In the genomic region with DNA sequence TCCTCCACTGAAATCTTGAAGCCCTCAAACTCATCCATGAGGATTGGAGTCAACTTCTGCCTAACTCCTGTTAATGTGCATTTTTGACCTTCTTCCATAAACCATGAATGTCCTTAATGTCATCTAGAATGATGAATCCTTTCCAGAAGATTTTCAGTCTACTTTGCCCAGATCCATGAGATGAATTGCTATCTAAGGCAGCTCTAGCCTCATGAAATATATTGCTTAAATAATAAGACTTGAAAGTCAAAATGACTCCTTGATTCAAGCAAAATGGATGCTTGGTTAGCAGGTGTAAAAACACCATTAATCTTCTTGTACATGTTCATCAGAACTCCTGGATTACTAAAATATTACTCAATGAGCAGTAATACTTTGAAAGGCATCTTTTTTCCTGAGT, we compare ENCODE assay signal across 22 cellular contexts.
DNase-seq lines count a peak whose midpoint lies in the region; FAIRE-seq and TF ChIP-seq lines count a peak whose summit lies in the region.
"Had no signal": no experiment of that assay in that cellular context is flagged by ENCODE, and none has a peak within 500 bp of the region (broad histone marks: within the 10 kb centered on the region; RNA-seq: fewer than 3 reads in every experiment).

No MANE protein-coding gene starts in this region.

- H3K9me3 Mint-ChIP-seq in astrocyte (ENCODE audit: unreplicated experiment), result no peaks in the 10 kb centered on the region
- peaks cover 5% of the 10 kb centered on the region for H3K9me3 Mint-ChIP-seq in nephron
- H3K9me3 Mint-ChIP-seq: CD4-positive, alpha-beta T cell; CD8-positive, alpha-beta T cell had no signal

- peak; percentile 83 for DNase-seq in AG10803 (ENCODE audit: low read depth)
- peak; percentile 74 for DNase-seq in astrocyte (ENCODE audit: low read depth)
- DNase-seq in GM20000 (ENCODE audit: low spot score), result no peak
- DNase-seq in left ventricle myocardium inferior, result no peak
- DNase-seq in AG20443 (ENCODE audit: low spot score), result no peak
- DNase-seq: AML-193; Caco-2; Calu3; CD4-positive, alpha-beta T cell; CD8-positive, alpha-beta T cell; DMS79 treated with DMSO at 0.1 percent for 48 hours; GF-D8 had no signal

- H3K4me1 Mint-ChIP-seq in astrocyte (ENCODE audit: low read depth, unreplicated experiment), result peaks cover 13% of the 10 kb centered on the region
- peaks cover 13% of the 10 kb centered on the region for H3K4me1 Mint-ChIP-seq in nephron
- H3K4me1 Mint-ChIP-seq: B cell had no signal

- H3K79me2 ChIP-seq in astrocyte (ENCODE audit: insufficient read depth, low read length), result no peaks in the 10 kb centered on the region

- peaks cover 5% of the 10 kb centered on the region for H3K4me1 ChIP-seq in astrocyte (ENCODE audit: insufficient read depth, low read length)
- H3K4me1 ChIP-seq in left ventricle myocardium inferior, result no peaks in the 10 kb centered on the region
- H3K4me1 ChIP-seq: Caco-2 had no signal

- no peak overlapping the region for H2AFZ ChIP-seq in astrocyte (ENCODE audit: low read depth, low read length)

- H3K4me2 ChIP-seq in astrocyte (ENCODE audit: low read length), result no peak overlapping the region
- H3K4me2 ChIP-seq: A549; BLaER1 treated with 17β-estradiol and CSF1 and Interleukin-3, amounts not matched to agents 10 nM and 100 nM had no signal

- FAIRE-seq in astrocyte (lab: Jason Lieb, UNC), result peak; percentile 13
- FAIRE-seq: A549, D721Med, G401.6, GM12891, GM18507 had no signal

- no peak overlapping the region for H3K27ac Mint-ChIP-seq in astrocyte (ENCODE audit: unreplicated experiment)
- peak overlapping the region in 2 of 3 experiments; percentile 11 to 17 for H3K27ac Mint-ChIP-seq in nephron
- H3K27ac Mint-ChIP-seq: B cell; CD4-positive, alpha-beta T cell; CD8-positive, alpha-beta T cell had no signal

- no peaks in the 10 kb centered on the region for H3K9me3 ChIP-seq in astrocyte (ENCODE audit: insufficient read depth, low read depth, low read length)
- no peaks in the 10 kb centered on the region for H3K9me3 ChIP-seq in left ventricle myocardium inferior (replicated peaks)
- H3K9me3 ChIP-seq: A549; BLaER1 treated with 17β-estradiol and CSF1 and Interleukin-3, amounts not matched to agents 10 nM and 100 nM; Caco-2 had no signal

- no peak overlapping the region for H3K4me3 ChIP-seq in AG10803 (ENCODE audit: low read length)
- no peak overlapping the region for H3K4me3 ChIP-seq in astrocyte (ENCODE audit: insufficient read depth, low read depth, low read length)
- no peak overlapping the region for H3K4me3 ChIP-seq in left ventricle myocardium inferior
- H3K4me3 ChIP-seq: A549; BLaER1 treated with 17β-estradiol and CSF1 and Interleukin-3, amounts not matched to agents 10 nM and 100 nM had no signal

- H3K27ac ChIP-seq in astrocyte (ENCODE audit: low read depth, low read length), result no peak overlapping the region
- H3K27ac ChIP-seq in left ventricle myocardium inferior (replicated peaks), result no peak overlapping the region
- H3K27ac ChIP-seq: 22Rv1; A549; BLaER1 treated with 17β-estradiol and CSF1 and Interleukin-3, amounts not matched to agents 10 nM and 100 nM; C4-2B had no signal

- H3K4me3 Mint-ChIP-seq in astrocyte (ENCODE audit: unreplicated experiment), result no peak overlapping the region
- no peak overlapping the region for H3K4me3 Mint-ChIP-seq in nephron
- H3K4me3 Mint-ChIP-seq: B cell; CD4-positive, alpha-beta T cell; CD8-positive, alpha-beta T cell had no signal

- no peak overlapping the region for H3K9ac ChIP-seq in astrocyte (ENCODE audit: low read length)
- H3K9ac ChIP-seq: BLaER1 treated with 17β-estradiol and CSF1 and Interleukin-3, amounts not matched to agents 10 nM and 100 nM had no signal

- H3K36me3 ChIP-seq in astrocyte (ENCODE audit: insufficient read depth, low read length), result no peaks in the 10 kb centered on the region
- H3K36me3 ChIP-seq in left ventricle myocardium inferior, result no peaks in the 10 kb centered on the region
- H3K36me3 ChIP-seq: BLaER1 treated with 17β-estradiol and CSF1 and Interleukin-3, amounts not matched to agents 10 nM and 100 nM had no signal

- H4K20me1 ChIP-seq in astrocyte (ENCODE audit: insufficient read depth, low read length), result no peaks in the 10 kb centered on the region
- H4K20me1 ChIP-seq: BLaER1 treated with 17β-estradiol and CSF1 and Interleukin-3, amounts not matched to agents 10 nM and 100 nM had no signal

- intact Hi-C loops in left ventricle myocardium inferior (cut with micrococcal nuclease), result no loop called here

- H3K27me3 ChIP-seq in astrocyte (ENCODE audit: insufficient read depth, low read length) (no peaks in the 10 kb centered on the region), left ventricle myocardium inferior (ENCODE audit: low read depth) (no peaks in the 10 kb centered on the region)
- H3K27me3 ChIP-seq: BLaER1 treated with 17β-estradiol and CSF1 and Interleukin-3, amounts not matched to agents 10 nM and 100 nM had no signal

- TF ChIP-seq CTCF in AG10803 (conservative IDR thresholded peaks at IDR 0.05; ENCODE audit: low read length) (no peak), astrocyte (IDR thresholded peaks at IDR 0.05; ENCODE audit: insufficient read depth, low read depth, low read length) (no peak), nephron (IDR thresholded peaks at IDR 0.05; ENCODE audit: unreplicated experiment in 3 of 3) (no peak), GM20000 (IDR thresholded peaks at IDR 0.05; ENCODE audit: extremely low read depth, missing control alignments) (no peak), left ventricle myocardium inferior (IDR thresholded peaks at IDR 0.05; ENCODE audit: borderline replicate concordance) (no peak)

- H3K27me3 Mint-ChIP-seq in astrocyte (ENCODE audit: low read depth, unreplicated experiment), result no peaks in the 10 kb centered on the region
- no peaks in the 10 kb centered on the region for H3K27me3 Mint-ChIP-seq in nephron (ENCODE audit: low read depth)
- H3K27me3 Mint-ChIP-seq: B cell; CD4-positive, alpha-beta T cell had no signal

- H3K36me3 Mint-ChIP-seq in astrocyte (ENCODE audit: low read depth, unreplicated experiment) (no peaks in the 10 kb centered on the region), nephron (ENCODE audit: low read depth) (no peaks in the 10 kb centered on the region)
- H3K36me3 Mint-ChIP-seq: CD8-positive, alpha-beta T cell had no signal

Comparison
In these comparisons a context has a peak if more than half of its experiments do, and no peak if none do; other contexts are left out.
1. DNase-seq: peak in AG10803 (single experiment) and astrocyte (single experiment); none in GM20000 (single experiment), left ventricle myocardium inferior (single experiment) and AG20443 (single experiment).